In the genomic region with DNA sequence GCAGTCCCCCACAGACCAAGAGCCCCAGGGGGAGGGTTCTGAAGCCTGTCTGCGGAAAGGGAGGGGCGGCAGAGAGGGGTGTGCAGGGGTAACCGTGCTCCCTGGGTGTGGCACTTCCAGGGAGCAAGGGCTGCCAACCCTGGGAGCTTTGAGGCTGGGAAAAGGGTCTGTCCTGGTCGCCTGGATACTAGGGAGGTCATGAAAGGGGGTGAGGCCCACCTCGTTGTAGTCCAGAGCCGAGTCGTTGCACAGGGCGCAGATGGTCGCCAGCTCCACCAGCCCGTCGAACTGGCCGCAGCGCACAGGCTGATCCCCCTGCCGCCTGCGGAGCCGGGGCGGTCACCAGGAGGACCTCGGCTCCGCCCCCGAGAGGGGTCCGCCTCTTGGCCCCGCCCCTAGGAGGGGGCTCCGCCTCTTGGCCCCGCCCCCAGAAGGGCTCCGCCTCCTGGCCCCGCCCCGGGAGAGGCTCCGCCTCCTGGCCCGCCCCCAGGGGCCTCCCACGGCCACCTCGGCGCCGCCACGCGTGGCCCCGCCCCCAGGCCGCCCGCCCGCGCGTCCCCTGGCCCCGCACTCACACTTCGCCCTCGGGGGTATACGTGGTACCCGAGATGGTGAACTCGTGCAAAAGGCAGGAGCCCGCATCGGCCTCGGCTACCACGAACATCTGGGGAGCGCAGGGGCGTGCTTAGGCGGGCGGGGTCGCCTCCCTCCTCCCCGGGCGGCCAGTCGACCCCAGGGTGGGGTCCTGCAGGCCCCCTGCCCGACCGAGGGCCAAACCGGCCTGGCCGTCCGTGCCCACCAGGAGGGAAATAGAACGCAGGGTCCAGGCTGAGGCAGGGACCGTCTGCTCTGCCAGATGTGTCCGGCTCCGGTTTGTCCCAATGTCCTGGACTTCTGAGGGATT, we compare ENCODE assay signal across 8 cellular contexts. TPM values are rescaled to one million over a fixed set of nuclear protein-coding genes. Genes with fewer than 3 reads are reported as not detected.
DNase-seq lines count a peak whose midpoint lies in the region; ATAC-seq and TF ChIP-seq lines count a peak whose summit lies in the region.

No MANE protein-coding gene starts in this region.

- H3K36me3 ChIP-seq in HUES64 (ENCODE audit: insufficient read depth, low read length) (no peaks in the 10 kb centered on the region), cardiac muscle cell (no peaks in the 10 kb centered on the region)

- H3K9me3 ChIP-seq in HUES64 (ENCODE audit: insufficient read depth, low read depth, low read length) (no peaks in the 10 kb centered on the region), cardiac muscle cell (ENCODE audit: low read depth) (no peaks in the 10 kb centered on the region)

- no peak overlapping the region for H3K27ac ChIP-seq in HUES64 (ENCODE audit: low read depth, low read length)
- no peak overlapping the region for H3K27ac ChIP-seq in cardiac muscle cell

- TF ChIP-seq CTCF in AG09319 (IDR thresholded peaks at IDR 0.05; ENCODE audit: low read depth, low read length) (no peak), cardiac muscle cell (IDR thresholded peaks at IDR 0.05; ENCODE audit: low read depth, low read length) (no peak)

- peaks cover 7% of the 10 kb centered on the region for H3K27me3 ChIP-seq in HUES64 (ENCODE audit: insufficient read depth, low read length)
- H3K27me3 ChIP-seq in cardiac muscle cell, result no peaks in the 10 kb centered on the region

- 15% methylated on average over 68 of the region's 68 CpGs for WGBS in HUES64

- H3K9ac ChIP-seq in HUES64 (ENCODE audit: low read depth, low read length), result peak overlapping the region; percentile 45; the same call in 1 of the 2 replicates

- peak overlapping the region; percentile 54 for H3K4me3 ChIP-seq in HUES64 (ENCODE audit: low read length)
- H3K4me3 ChIP-seq in cardiac muscle cell, result no peak overlapping the region

- peaks cover 4% of the 10 kb centered on the region; the same call in 1 of the 2 replicates for H3K4me1 ChIP-seq in HUES64 (ENCODE audit: insufficient read depth, low read length)
- no peaks in the 10 kb centered on the region for H3K4me1 ChIP-seq in cardiac muscle cell (ENCODE audit: low read depth)

- no peak for ATAC-seq in HG03280 (IDR thresholded peaks at IDR 0.05; ENCODE audit: unreplicated experiment)

- DNase-seq in AG09319 (ENCODE audit: extremely low read depth, low read depth) (peak; percentile 44), cardiac muscle cell (ENCODE audit: low read depth in 1 of 2, low spot score in 1 of 2) (peak; percentile 65 to 92), retina (peak; percentile 80), NCI-H774 (lab: John Stamatoyannopoulos, UW) (no peak), NOMO-1 (lab: John Stamatoyannopoulos, UW; ENCODE audit: unreplicated experiment in 2 of 2) (no peak)
- peak; percentile 19 for DNase-seq in activated gamma-delta T cell treated with anti-CD3 and anti-CD28 coated beads, Interleukin-2, amount 50 U/mL, for 16 hours (ENCODE audit: low read depth)

RNA-seq across cellular contexts. Expression of gene ATP2A3, which starts 19.5 kb away (rescaled TPM):
- polyA plus RNA-seq in HUES64 (2013, experiment 1 of 2), result 7.0 TPM
- polyA plus RNA-seq in HUES64 (2013, experiment 2 of 2), result 6.7 TPM
- 1.9 and 6.9 TPM in 2 replicates for total RNA-seq in cardiac muscle cell
- 4.2 and 15.8 TPM in 2 replicates for polyA plus RNA-seq in cardiac muscle cell

RNA-seq across cellular contexts. Expression of gene P2RX1, which starts 28.5 kb away (rescaled TPM):
- polyA plus RNA-seq in HUES64 (2013, experiment 1 of 2), result 0.20 TPM
- polyA plus RNA-seq in HUES64 (2013, experiment 2 of 2), result 0.38 TPM
- total RNA-seq in cardiac muscle cell, result 1.9 and 3.2 TPM in 2 replicates
- polyA plus RNA-seq in cardiac muscle cell, result 1.8 and 3.6 TPM in 2 replicates

RNA-seq across cellular contexts. Expression of gene CAMKK1, which starts 51.9 kb away (rescaled TPM):
- polyA plus RNA-seq in HUES64 (2013, experiment 1 of 2), result 2.9 TPM
- 3.7 TPM for polyA plus RNA-seq in HUES64 (2013, experiment 2 of 2)
- 9.9 and 12.4 TPM in 2 replicates for total RNA-seq in cardiac muscle cell
- 6.5 and 7.7 TPM in 2 replicates for polyA plus RNA-seq in cardiac muscle cell

Comparison
In these comparisons a context has a peak if more than half of its experiments do, and no peak if none do; other contexts are left out.
1. DNase-seq: peak in AG09319 (single experiment), activated gamma-delta T cell treated with anti-CD3 and anti-CD28 coated beads, Interleukin-2, amount 50 U/mL, for 16 hours (single experiment), cardiac muscle cell (2 of 2) and retina (single experiment); none in NCI-H774 (single experiment) and NOMO-1 (0 of 2).